Comparison of ENCODE assay signal across 22 cellular contexts in genomic region chr14:83533734-83534133, GRCh38.
DNase-seq lines count a peak whose midpoint lies in the region; ATAC-seq, FAIRE-seq and TF ChIP-seq lines count a peak whose summit lies in the region.
"Had no signal": no experiment of that assay in that cellular context is flagged by ENCODE, and none has a peak within 500 bp of the region (broad histone marks: within the 10 kb centered on the region; RNA-seq: fewer than 3 reads in every experiment).

No MANE protein-coding gene starts in this region.

- no peak for ATAC-seq in stimulated activated memory B cell treated with anti-CD40 and anti-IgM and Interleukin-4, amounts not matched to agents 10 μg/mL and 1 μg/mL and 100 μg/mL, for 72 hours
- no peak for ATAC-seq in HepG2

- no peak overlapping the region for H3K14ac ChIP-seq in neuronal stem cell (ENCODE audit: low read length)

- H3K4me1 Mint-ChIP-seq in neural progenitor cell, result no peaks in the 10 kb centered on the region
- H3K4me1 Mint-ChIP-seq in stimulated activated memory B cell treated with anti-CD40 and anti-IgM and Interleukin-4, amounts not matched to agents 10 μg/mL and 1 μg/mL and 100 μg/mL, for 72 hours, result no peaks in the 10 kb centered on the region
- H3K4me1 Mint-ChIP-seq: CD14-positive monocyte; CD8-positive, alpha-beta memory T cell had no signal

- H2AFZ ChIP-seq in neural progenitor cell (replicated peaks) (peak overlapping the region; percentile 76), neuronal stem cell (ENCODE audit: low read length) (no peak overlapping the region), HepG2 (ENCODE audit: low read length) (no peak overlapping the region)
- H2AFZ ChIP-seq: GM23248 had no signal

- no peaks in the 10 kb centered on the region for H3F3A ChIP-seq in neural progenitor cell (ENCODE audit: low read depth)

- peaks cover 3% of the 10 kb centered on the region for H3K27me3 Mint-ChIP-seq in neural progenitor cell (ENCODE audit: insufficient read depth, low read depth)
- H3K27me3 Mint-ChIP-seq in stimulated activated memory B cell treated with anti-CD40 and anti-IgM and Interleukin-4, amounts not matched to agents 10 μg/mL and 1 μg/mL and 100 μg/mL, for 72 hours, result no peaks in the 10 kb centered on the region
- H3K27me3 Mint-ChIP-seq: CD4-positive, alpha-beta T cell; CD8-positive, alpha-beta memory T cell had no signal

- no peak overlapping the region for H3K4me3 ChIP-seq in mesendoderm (ENCODE audit: low read length)
- H3K4me3 ChIP-seq in neural progenitor cell, result no peak overlapping the region
- H3K4me3 ChIP-seq in neuronal stem cell (ENCODE audit: low read length in 2 of 2), result no peak overlapping the region
- no peak overlapping the region for H3K4me3 ChIP-seq in HepG2 (replicated peaks in 1 of 3; ENCODE audit: insufficient read depth in 1 of 3, low read depth in 2 of 3, low read length in 3 of 3)
- H3K4me3 ChIP-seq: BLaER1 treated with 17β-estradiol and CSF1 and Interleukin-3, amounts not matched to agents 10 nM and 100 nM; GM23248 had no signal

- H3K27ac Mint-ChIP-seq in neural progenitor cell, result no peak overlapping the region
- H3K27ac Mint-ChIP-seq in stimulated activated memory B cell treated with anti-CD40 and anti-IgM and Interleukin-4, amounts not matched to agents 10 μg/mL and 1 μg/mL and 100 μg/mL, for 72 hours, result no peak overlapping the region
- H3K27ac Mint-ChIP-seq: CD14-positive monocyte; CD4-positive, alpha-beta T cell; CD8-positive, alpha-beta memory T cell had no signal

- no peak overlapping the region for H4K5ac ChIP-seq in mesendoderm (ENCODE audit: low read length)

- H3K36me3 Mint-ChIP-seq in neural progenitor cell, result no peaks in the 10 kb centered on the region
- no peaks in the 10 kb centered on the region for H3K36me3 Mint-ChIP-seq in stimulated activated memory B cell treated with anti-CD40 and anti-IgM and Interleukin-4, amounts not matched to agents 10 μg/mL and 1 μg/mL and 100 μg/mL, for 72 hours
- H3K36me3 Mint-ChIP-seq: CD14-positive monocyte; CD8-positive, alpha-beta memory T cell had no signal

- H2AK5ac ChIP-seq in mesendoderm (ENCODE audit: low read length) (no peak overlapping the region), neuronal stem cell (ENCODE audit: low read depth, low read length) (no peak overlapping the region)

- H2BK12ac ChIP-seq in neuronal stem cell (ENCODE audit: low read length), result no peak overlapping the region

- H3K4ac ChIP-seq in mesendoderm (ENCODE audit: low read depth, low read length) (no peak overlapping the region), neuronal stem cell (ENCODE audit: low read length) (no peak overlapping the region)

- H3K36me3 ChIP-seq in mesendoderm (ENCODE audit: control insufficient read depth, insufficient read depth, low read length), result no peaks in the 10 kb centered on the region
- no peaks in the 10 kb centered on the region for H3K36me3 ChIP-seq in neural progenitor cell
- H3K36me3 ChIP-seq in neuronal stem cell (replicated peaks in 1 of 2; ENCODE audit: control insufficient read depth in 2 of 2, insufficient read depth in 2 of 2, low read length in 2 of 2), result no peaks in the 10 kb centered on the region
- H3K36me3 ChIP-seq in HepG2 (replicated peaks in 1 of 2; ENCODE audit: control insufficient read depth in 1 of 2, insufficient read depth in 2 of 2, low read length in 2 of 2), result no peaks in the 10 kb centered on the region
- H3K36me3 ChIP-seq: BE2C; BLaER1 treated with 17β-estradiol and CSF1 and Interleukin-3, amounts not matched to agents 10 nM and 100 nM had no signal

- TF ChIP-seq CTCF in neural progenitor cell (IDR thresholded peaks at IDR 0.05), result no peak
- no peak for TF ChIP-seq CTCF in HepG2 (CRISPR knock-in tag; IDR thresholded peaks at IDR 0.05)

- DNase-seq in OCI-M1 (lab: John Stamatoyannopoulos, UW) (peak; percentile 13), mesendoderm (peak; percentile 65), neural progenitor cell (ENCODE audit: low spot score) (no peak), neuronal stem cell (ENCODE audit: low spot score) (no peak), HepG2 (ENCODE audit: low spot score) (no peak)
- DNase-seq: AML-193; BE2C; CD4-positive, alpha-beta T cell; CD8-positive, alpha-beta memory T cell; DMS53; DMS79 treated with DMSO at 0.1 percent for 48 hours; GF-D8; GM23248; H7; HCEC 1CT had no signal

- H3K9me3 ChIP-seq in neural progenitor cell (ENCODE audit: low read depth), result no peaks in the 10 kb centered on the region
- no peaks in the 10 kb centered on the region for H3K9me3 ChIP-seq in neuronal stem cell (replicated peaks in 1 of 2; ENCODE audit: control insufficient read depth in 2 of 2, insufficient read depth in 1 of 2, low read depth in 1 of 2, low read length in 2 of 2)
- peaks cover 42% of the 10 kb centered on the region for H3K9me3 ChIP-seq in HepG2 (ENCODE audit: low read length)
- H3K9me3 ChIP-seq: BE2C; BLaER1 treated with 17β-estradiol and CSF1 and Interleukin-3, amounts not matched to agents 10 nM and 100 nM had no signal

- CTCF ChIA-PET in HepG2 (lab: Yijun Ruan, JAX; ENCODE audit: low intra/inter-chr PET ratio, low total read pairs), result no interaction called here

- TF ChIP-seq RAD21 in HepG2 (CRISPR knock-in tag; IDR thresholded peaks at IDR 0.05), result no peak

- H3K9ac ChIP-seq in mesendoderm (ENCODE audit: low read length), result no peak overlapping the region
- H3K9ac ChIP-seq in neural progenitor cell, result no peak overlapping the region
- no peak overlapping the region for H3K9ac ChIP-seq in neuronal stem cell (ENCODE audit: low read depth, low read length, poor library complexity)
- no peak overlapping the region for H3K9ac ChIP-seq in HepG2 (ENCODE audit: insufficient read depth, low read depth, low read length)
- H3K9ac ChIP-seq: BLaER1 treated with 17β-estradiol and CSF1 and Interleukin-3, amounts not matched to agents 10 nM and 100 nM; GM23248 had no signal

- no TSS peak for BruUV-seq in HepG2 (replicated peaks; lab: Mats Ljungman, UMichigan)

- H2BK5ac ChIP-seq in mesendoderm (ENCODE audit: low read length) (no peak overlapping the region), neuronal stem cell (ENCODE audit: low read length) (no peak overlapping the region)

- H3K23ac ChIP-seq in mesendoderm (ENCODE audit: low read length), result no peak overlapping the region
- no peak overlapping the region for H3K23ac ChIP-seq in neuronal stem cell (ENCODE audit: low read depth, low read length, poor library complexity)

- H4K8ac ChIP-seq in mesendoderm (ENCODE audit: low read depth, low read length), result no peak overlapping the region
- H4K8ac ChIP-seq in neuronal stem cell (ENCODE audit: low read depth, low read length), result no peak overlapping the region

- TF ChIP-seq EP300 in HepG2 (IDR thresholded peaks at IDR 0.05; ENCODE audit: low read depth in 2 of 2, low read length in 2 of 2) (no peak), HepG2 (CRISPR knock-in tag; IDR thresholded peaks at IDR 0.05; ENCODE audit: borderline replicate concordance) (no peak)

- H4K20me1 ChIP-seq in neural progenitor cell (ENCODE audit: low read depth) (no peaks in the 10 kb centered on the region), HepG2 (ENCODE audit: insufficient read depth, low read length) (no peaks in the 10 kb centered on the region)
- H4K20me1 ChIP-seq: BLaER1 treated with 17β-estradiol and CSF1 and Interleukin-3, amounts not matched to agents 10 nM and 100 nM had no signal

- no peak for FAIRE-seq in HepG2 (lab: Jason Lieb, UNC)
- FAIRE-seq: A204.1, GM12892, H1 had no signal

- no peak overlapping the region for H3K4me2 ChIP-seq in mesendoderm (ENCODE audit: low read length)
- no peak overlapping the region for H3K4me2 ChIP-seq in neural progenitor cell
- H3K4me2 ChIP-seq in neuronal stem cell (ENCODE audit: insufficient read depth, low read length, poor library complexity, severe bottlenecking), result no peak overlapping the region
- H3K4me2 ChIP-seq in HepG2 (ENCODE audit: low read depth, low read length), result no peak overlapping the region
- H3K4me2 ChIP-seq: BLaER1 treated with 17β-estradiol and CSF1 and Interleukin-3, amounts not matched to agents 10 nM and 100 nM had no signal

- H3K4me3 Mint-ChIP-seq in neural progenitor cell, result no peak overlapping the region
- no peak overlapping the region for H3K4me3 Mint-ChIP-seq in stimulated activated memory B cell treated with anti-CD40 and anti-IgM and Interleukin-4, amounts not matched to agents 10 μg/mL and 1 μg/mL and 100 μg/mL, for 72 hours
- H3K4me3 Mint-ChIP-seq: CD14-positive monocyte; CD4-positive, alpha-beta T cell; CD8-positive, alpha-beta memory T cell had no signal

- H3K79me1 ChIP-seq in mesendoderm (ENCODE audit: low read length) (no peaks in the 10 kb centered on the region), neuronal stem cell (ENCODE audit: low read depth, low read length) (no peaks in the 10 kb centered on the region)

- H2BK120ac ChIP-seq in mesendoderm (ENCODE audit: low read depth, low read length), result no peak overlapping the region
- no peak overlapping the region for H2BK120ac ChIP-seq in neuronal stem cell (ENCODE audit: low read depth, low read length)

- H3K27ac ChIP-seq in mesendoderm (ENCODE audit: low read depth, low read length), result no peak overlapping the region
- no peak overlapping the region for H3K27ac ChIP-seq in neural progenitor cell
- no peak overlapping the region for H3K27ac ChIP-seq in neuronal stem cell (replicated peaks; ENCODE audit: low read length)
- no peak overlapping the region for H3K27ac ChIP-seq in HepG2 (ENCODE audit: extremely low read length, insufficient read depth, low read length)
- H3K27ac ChIP-seq: 22Rv1; BLaER1 treated with 17β-estradiol and CSF1 and Interleukin-3, amounts not matched to agents 10 nM and 100 nM; GM23248 had no signal

- no peaks in the 10 kb centered on the region for H3K79me2 ChIP-seq in mesendoderm (ENCODE audit: control insufficient read depth, insufficient read depth, low read length)
- no peaks in the 10 kb centered on the region for H3K79me2 ChIP-seq in neural progenitor cell (ENCODE audit: low read depth)
- H3K79me2 ChIP-seq in HepG2 (ENCODE audit: insufficient read depth, low read length), result no peaks in the 10 kb centered on the region

- H4K91ac ChIP-seq in neuronal stem cell (ENCODE audit: low read depth, low read length, poor library complexity), result no peak overlapping the region

- POLR2A ChIA-PET in HepG2 (lab: Yijun Ruan, JAX), result no interaction called here

- H3K56ac ChIP-seq in mesendoderm (ENCODE audit: low read length), result no peak overlapping the region

- intact Hi-C loops in HepG2 (cut with micrococcal nuclease; ENCODE audit: unreplicated experiment), result no loop called here

- H2BK15ac ChIP-seq in mesendoderm (replicated peaks; ENCODE audit: low read depth) (no peak overlapping the region), neuronal stem cell (ENCODE audit: low read length) (no peak overlapping the region)

- no peaks in the 10 kb centered on the region for H3K27me3 ChIP-seq in mesendoderm (ENCODE audit: insufficient read depth, low read length, poor library complexity)
- H3K27me3 ChIP-seq in neural progenitor cell, result no peaks in the 10 kb centered on the region
- no peaks in the 10 kb centered on the region for H3K27me3 ChIP-seq in neuronal stem cell (ENCODE audit: control insufficient read depth in 3 of 3, insufficient read depth in 3 of 3, low read depth in 1 of 3, low read length in 3 of 3)
- no peaks in the 10 kb centered on the region for H3K27me3 ChIP-seq in HepG2 (ENCODE audit: control insufficient read depth in 1 of 2, insufficient read depth in 2 of 2, low read length in 2 of 2)
- H3K27me3 ChIP-seq: BE2C; BLaER1 treated with 17β-estradiol and CSF1 and Interleukin-3, amounts not matched to agents 10 nM and 100 nM had no signal

- in situ Hi-C loops in HepG2 (cut with HindIII; ENCODE audit: extremely low pct_ligation_motif_present, low pct_unique_long_range_greater_than_20kb), result no loop called here

- no peaks in the 10 kb centered on the region for H3K9me3 Mint-ChIP-seq in neural progenitor cell
- peaks cover 2% of the 10 kb centered on the region for H3K9me3 Mint-ChIP-seq in stimulated activated memory B cell treated with anti-CD40 and anti-IgM and Interleukin-4, amounts not matched to agents 10 μg/mL and 1 μg/mL and 100 μg/mL, for 72 hours

- TF ChIP-seq POLR2A in HepG2 (IDR thresholded peaks at IDR 0.05; ENCODE audit: insufficient read depth in 1 of 2, low read depth in 2 of 2, low read length in 2 of 2), result no peak

- H3K4me1 ChIP-seq in mesendoderm (ENCODE audit: control insufficient read depth, low read depth, low read length), result no peaks in the 10 kb centered on the region
- H3K4me1 ChIP-seq in neural progenitor cell, result no peaks in the 10 kb centered on the region
- no peaks in the 10 kb centered on the region for H3K4me1 ChIP-seq in neuronal stem cell (ENCODE audit: control insufficient read depth in 2 of 2, insufficient read depth in 1 of 2, low read depth in 1 of 2, low read length in 2 of 2)
- H3K4me1 ChIP-seq in HepG2 (ENCODE audit: insufficient read depth, low read length), result no peaks in the 10 kb centered on the region
- H3K4me1 ChIP-seq: BE2C had no signal

- no peak overlapping the region for H3K18ac ChIP-seq in mesendoderm (ENCODE audit: low read length)
- H3K18ac ChIP-seq in neuronal stem cell (ENCODE audit: low read length), result no peak overlapping the region

Comparison
In these comparisons a context has a peak if more than half of its experiments do, and no peak if none do; other contexts are left out.
1. DNase-seq: peak in OCI-M1 (single experiment) and mesendoderm (single experiment); none in neural progenitor cell (single experiment), neuronal stem cell (single experiment) and HepG2 (single experiment).